Comparison of ENCODE assay signal across 24 cellular contexts in the genomic region with DNA sequence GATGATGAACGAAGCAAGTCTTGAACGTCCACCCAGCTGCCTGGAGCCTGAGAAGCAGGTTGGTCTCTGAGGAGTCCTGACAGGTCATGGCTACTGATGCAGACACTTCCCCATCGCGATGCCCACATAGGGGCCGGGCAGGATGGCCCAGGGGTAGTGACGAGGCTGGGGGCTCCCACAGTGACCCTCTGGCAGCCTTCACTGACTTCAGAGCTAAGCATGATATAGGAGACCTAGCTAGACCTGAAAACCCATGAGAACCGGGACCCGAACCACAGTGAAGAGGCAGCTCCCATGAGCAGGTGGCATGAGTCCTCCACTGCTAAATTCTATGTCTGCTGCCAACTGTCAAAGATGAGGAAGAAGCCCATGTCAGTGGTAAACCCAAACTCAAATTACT.
DNase-seq lines count a peak whose midpoint lies in the region; ATAC-seq, FAIRE-seq and TF ChIP-seq lines count a peak whose summit lies in the region.
"Had no signal": no experiment of that assay in that cellular context is flagged by ENCODE, and none has a peak within 500 bp of the region (broad histone marks: within the 10 kb centered on the region; RNA-seq: fewer than 3 reads in every experiment).

No MANE protein-coding gene starts in this region.

- H3K4me1 ChIP-seq in keratinocyte (ENCODE audit: control insufficient read depth, extremely low read depth, insufficient read depth, low read length): peaks cover 27% of the 10 kb centered on the region
- H3K4me1 ChIP-seq in aorta (ENCODE audit: control insufficient read depth in 1 of 2, insufficient read depth in 2 of 2, low read length in 2 of 2): peaks cover 0 to 5% of the 10 kb centered on the region in 2 donors

- no peak overlapping the region for H3K27ac Mint-ChIP-seq in activated CD4-positive, alpha-beta T cell treated with anti-CD3 and anti-CD28 coated beads, Interleukin-2, amount 10 ng/mL, durations not matched to agents 24 days and 14 days
- H3K27ac Mint-ChIP-seq: B cell; CD4-positive, CD25-positive, alpha-beta regulatory T cell; CD8-positive, alpha-beta T cell; H9 had no signal

- dilution Hi-C loops in keratinocyte (cut with MboI; ENCODE audit: extremely low pct_ligation_motif_present, low sequenced_read_pairs): no loop called here

- no peaks in the 10 kb centered on the region for H3K36me3 Mint-ChIP-seq in activated CD4-positive, alpha-beta T cell treated with anti-CD3 and anti-CD28 coated beads, Interleukin-2, amount 10 ng/mL, durations not matched to agents 24 days and 14 days (ENCODE audit: low read depth)
- H3K36me3 Mint-ChIP-seq: CD4-positive, CD25-positive, alpha-beta regulatory T cell; CD8-positive, alpha-beta T cell had no signal

- H3K4me1 Mint-ChIP-seq in activated CD4-positive, alpha-beta T cell treated with anti-CD3 and anti-CD28 coated beads, Interleukin-2, amount 10 ng/mL, durations not matched to agents 24 days and 14 days: no peaks in the 10 kb centered on the region
- H3K4me1 Mint-ChIP-seq: B cell had no signal

- H3K4me3 ChIP-seq in bronchial epithelial cell (ENCODE audit: low read depth, low read length) (no peak overlapping the region), keratinocyte (ENCODE audit: control insufficient read depth in 2 of 3, extremely low read depth in 1 of 3, insufficient read depth in 2 of 3, low read depth in 1 of 3, low read length in 3 of 3) (no peak overlapping the region), aorta (ENCODE audit: low read length in 2 of 2) (no peak overlapping the region)
- H3K4me3 ChIP-seq: BLaER1, GM12878, GM23248 had no signal

- no peak for TF ChIP-seq CTCF in bronchial epithelial cell (IDR thresholded peaks at IDR 0.05; ENCODE audit: insufficient read depth, low read length, severe bottlenecking)
- TF ChIP-seq CTCF in keratinocyte (optimal IDR thresholded peaks at IDR 0.05 in 1 of 3, IDR thresholded peaks at IDR 0.05 in 1 of 3, conservative IDR thresholded peaks at IDR 0.05 in 1 of 3; ENCODE audit: extremely low read depth in 1 of 3, insufficient read depth in 2 of 3, low read length in 3 of 3): no peak

- no peaks in the 10 kb centered on the region for H3K79me2 ChIP-seq in keratinocyte (ENCODE audit: control insufficient read depth, insufficient read depth, low read length)

- DNase-seq in activated CD4-positive, alpha-beta T cell treated with anti-CD3 and anti-CD28 coated beads, Interleukin-2, amount 10 ng/mL, durations not matched to agents 24 days and 14 days: peak; percentile 43
- DNase-seq in activated CD4-positive, alpha-beta T cell treated with anti-CD3 and anti-CD28 coated beads, Interleukin-2, amount 50 U/mL, for 4 hours: no peak
- no peak for DNase-seq in bronchial epithelial cell (ENCODE audit: low read depth)
- no peak for DNase-seq in keratinocyte (ENCODE audit: low read depth, low spot score)
- DNase-seq in aorta: no peak
- no peak for DNase-seq in foreskin melanocyte
- DNase-seq: Caco-2; CD4-positive, CD25-positive, alpha-beta regulatory T cell; CD8-positive, alpha-beta T cell; DMS79; EL; GDM1; H9 had no signal

- peaks cover 10% of the 10 kb centered on the region for H3K27me3 Mint-ChIP-seq in activated CD4-positive, alpha-beta T cell treated with anti-CD3 and anti-CD28 coated beads, Interleukin-2, amount 10 ng/mL, durations not matched to agents 24 days and 14 days

- no peak overlapping the region for H3K4me3 Mint-ChIP-seq in activated CD4-positive, alpha-beta T cell treated with anti-CD3 and anti-CD28 coated beads, Interleukin-2, amount 10 ng/mL, durations not matched to agents 24 days and 14 days
- H3K4me3 Mint-ChIP-seq: B cell; CD4-positive, CD25-positive, alpha-beta regulatory T cell; CD8-positive, alpha-beta T cell; H9 had no signal

- intact Hi-C loops in activated CD4-positive, alpha-beta T cell treated with anti-CD3 and anti-CD28 coated beads, Interleukin-2, amount 10 ng/mL, durations not matched to agents 24 days and 14 days (cut with micrococcal nuclease): no loop called here
- intact Hi-C loops in aorta (cut with DNase I): no loop called here

- H3K36me3 ChIP-seq in bronchial epithelial cell (ENCODE audit: control insufficient read depth, insufficient read depth, low read length) (no peaks in the 10 kb centered on the region), keratinocyte (ENCODE audit: control insufficient read depth in 2 of 2, extremely low read depth in 1 of 2, insufficient read depth in 2 of 2, low read length in 2 of 2) (no peaks in the 10 kb centered on the region), aorta (ENCODE audit: control insufficient read depth in 1 of 2, insufficient read depth in 2 of 2, low read length in 1 of 2) (no peaks in the 10 kb centered on the region)
- H3K36me3 ChIP-seq: BLaER1 had no signal

- peak overlapping the region; percentile 71 for H3K4me2 ChIP-seq in keratinocyte (ENCODE audit: control insufficient read depth, extremely low read depth, insufficient read depth, low read depth, low read length)
- H3K4me2 ChIP-seq: BLaER1 had no signal

- no peaks in the 10 kb centered on the region for H3K9me3 Mint-ChIP-seq in activated CD4-positive, alpha-beta T cell treated with anti-CD3 and anti-CD28 coated beads, Interleukin-2, amount 10 ng/mL, durations not matched to agents 24 days and 14 days
- H3K9me3 Mint-ChIP-seq: CD8-positive, alpha-beta T cell; H9 had no signal

- WGBS in aorta, 2 donors: 84 to 91% methylated on average over 8 of the region's 8 CpGs

- ATAC-seq in aorta (ENCODE audit: low FRiP score) (no peak), HG03354 (IDR thresholded peaks at IDR 0.05; ENCODE audit: poor library complexity, severe bottlenecking, unreplicated experiment) (no peak)
- ATAC-seq: CD8-positive, alpha-beta T cell; GM12878; HCT116 had no signal

- no peaks in the 10 kb centered on the region for H4K20me1 ChIP-seq in keratinocyte (ENCODE audit: control insufficient read depth, extremely low read depth, insufficient read depth, low read length)
- H4K20me1 ChIP-seq: BLaER1 had no signal

- no peaks in the 10 kb centered on the region for H3K27me3 ChIP-seq in bronchial epithelial cell (ENCODE audit: control insufficient read depth, insufficient read depth, low read length)
- peaks cover 5% of the 10 kb centered on the region for H3K27me3 ChIP-seq in keratinocyte (ENCODE audit: control insufficient read depth, extremely low read depth, insufficient read depth, low read length)
- H3K27me3 ChIP-seq in aorta (ENCODE audit: control insufficient read depth in 1 of 2, insufficient read depth in 2 of 2, low read length in 1 of 2): no peaks in the 10 kb centered on the region
- H3K27me3 ChIP-seq: BLaER1 had no signal

- no peak overlapping the region for H3K9ac ChIP-seq in keratinocyte (ENCODE audit: control insufficient read depth, extremely low read depth, insufficient read depth, low read length)
- H3K9ac ChIP-seq: BLaER1, GM23248 had no signal

- H3K27ac ChIP-seq in keratinocyte (ENCODE audit: control insufficient read depth, insufficient read depth, low read length) (no peak overlapping the region), temporal lobe (ENCODE audit: low read depth, low read length) (peak overlapping the region; percentile 22), aorta (ENCODE audit: low read depth in 1 of 2, low read length in 2 of 2) (no peak overlapping the region)
- H3K27ac ChIP-seq: 22Rv1, BLaER1, C4-2B, GM23248 had no signal

- H3K9me1 ChIP-seq in keratinocyte (ENCODE audit: control insufficient read depth, extremely low read depth, insufficient read depth, low read length): no peaks in the 10 kb centered on the region

- FAIRE-seq in bronchial epithelial cell (lab: Jason Lieb, UNC): peak; percentile 18
- no peak for FAIRE-seq in keratinocyte (lab: Jason Lieb, UNC)
- FAIRE-seq: A204.1, GM12878, GM19239 had no signal

- H3K9me3 ChIP-seq in keratinocyte (ENCODE audit: control insufficient read depth, low read depth, low read length) (no peaks in the 10 kb centered on the region), aorta (ENCODE audit: control insufficient read depth, low read length) (no peaks in the 10 kb centered on the region)
- H3K9me3 ChIP-seq: Caco-2 had no signal

- no peak overlapping the region for H2AFZ ChIP-seq in keratinocyte (ENCODE audit: control insufficient read depth, low read length)
- H2AFZ ChIP-seq: GM23248 had no signal
